ENCODE assay signal across 2 cellular contexts in genomic region chr9:127520941-127521918, GRCh38.
TF ChIP-seq lines count a peak whose summit lies in the region.

No MANE protein-coding gene starts in this region.

TF ChIP-seq in IMR-90, 13 proteins besides CTCF, POLR2A, EP300 and RAD21:
- no peak for TF ChIP-seq MAFK (IDR thresholded peaks at IDR 0.05; ENCODE audit: low read depth, low read length)
- TF ChIP-seq CEBPB (IDR thresholded peaks at IDR 0.05; ENCODE audit: low read depth, low read length) = no peak
- no peak for TF ChIP-seq ELK1 (IDR thresholded peaks at IDR 0.05; ENCODE audit: borderline replicate concordance, low read depth, low read length)
- peak; percentile 63; the same call in 1 of the 2 replicates for TF ChIP-seq MAZ (IDR thresholded peaks at IDR 0.05; ENCODE audit: borderline replicate concordance, low read depth, low read length)
- TF ChIP-seq CHD1 (IDR thresholded peaks at IDR 0.05; ENCODE audit: low read depth, low read length) = no peak
- TF ChIP-seq RCOR1 (IDR thresholded peaks at IDR 0.05; ENCODE audit: insufficient replicate concordance, low read length) = no peak

TF ChIP-seq in H1, 55 proteins besides CTCF, POLR2A, EP300 and RAD21:
- TF ChIP-seq GTF2F1 (IDR thresholded peaks at IDR 0.05; ENCODE audit: borderline replicate concordance, low read depth, low read length) = no peak
- TF ChIP-seq TAF1 (IDR thresholded peaks at IDR 0.05; ENCODE audit: low read depth, low read length) = 0 out of 2 replicates have a peak, but pooled peaks have one; percentile 12
- no peak for TF ChIP-seq SP4 (IDR thresholded peaks at IDR 0.05; ENCODE audit: low read length)
- no peak for TF ChIP-seq CREB1 (IDR thresholded peaks at IDR 0.05)
- peak; percentile 77 for TF ChIP-seq TEAD4 (IDR thresholded peaks at IDR 0.05; ENCODE audit: low read depth, low read length)
- no peak for TF ChIP-seq SIX5 (IDR thresholded peaks at IDR 0.05; ENCODE audit: low read depth, low read length)
- no peak for TF ChIP-seq CTBP2 (IDR thresholded peaks at IDR 0.05; ENCODE audit: borderline replicate concordance, insufficient read depth, insufficient read length, low read length)
- TF ChIP-seq, protein P1, sequence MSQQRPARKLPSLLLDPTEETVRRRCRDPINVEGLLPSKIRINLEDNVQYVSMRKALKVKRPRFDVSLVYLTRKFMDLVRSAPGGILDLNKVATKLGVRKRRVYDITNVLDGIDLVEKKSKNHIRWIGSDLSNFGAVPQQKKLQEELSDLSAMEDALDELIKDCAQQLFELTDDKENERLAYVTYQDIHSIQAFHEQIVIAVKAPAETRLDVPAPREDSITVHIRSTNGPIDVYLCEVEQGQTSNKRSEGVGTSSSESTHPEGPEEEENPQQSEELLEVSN (IDR thresholded peaks at IDR 0.05) = no peak
- TF ChIP-seq HDAC2 (IDR thresholded peaks at IDR 0.05; ENCODE audit: borderline replicate concordance in 1 of 2, low read depth in 2 of 2, low read length in 2 of 2) = 0 out of 4 replicates have a peak, but pooled peaks of 1 of the 2 experiments have one; percentile 62
- no peak for TF ChIP-seq YY1 (IDR thresholded peaks at IDR 0.05; ENCODE audit: low read depth, low read length)
- no peak for TF ChIP-seq CEBPB (IDR thresholded peaks at IDR 0.05; ENCODE audit: low read depth, low read length)
- TF ChIP-seq FOSL1 (IDR thresholded peaks at IDR 0.05; ENCODE audit: insufficient read depth, low read depth, low read length) = no peak
- TF ChIP-seq SRF (IDR thresholded peaks at IDR 0.05; ENCODE audit: low read depth, low read length) = no peak
- 0 out of 2 replicates have a peak, but pooled peaks have one; percentile 14 for TF ChIP-seq TCF12 (IDR thresholded peaks at IDR 0.05; ENCODE audit: low read depth, low read length)
